ENCODE assay signal across 22 cellular contexts in the genomic region with DNA sequence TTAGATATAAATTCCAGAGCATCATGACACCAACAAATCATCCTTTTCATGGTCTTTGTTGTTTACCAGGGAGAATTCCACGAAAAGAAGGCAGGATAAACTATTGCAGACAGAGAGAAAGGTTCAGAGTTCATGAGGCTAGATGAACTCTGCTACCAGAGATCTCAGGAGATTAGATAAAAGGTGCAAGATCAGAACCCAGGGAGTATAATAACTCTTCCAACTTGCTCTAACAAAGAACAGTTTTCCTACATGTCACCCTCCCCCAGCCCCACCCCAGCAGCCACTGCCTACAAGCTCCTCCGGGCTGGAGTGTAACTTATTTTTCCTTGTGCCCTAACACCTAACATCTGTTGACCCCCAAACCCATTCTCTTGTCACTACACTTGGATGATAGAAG.
"Had no signal": no experiment of that assay in that cellular context is flagged by ENCODE, and none has a peak within 500 bp of the region (broad histone marks: within the 10 kb centered on the region; RNA-seq: fewer than 3 reads in every experiment).

No MANE protein-coding gene starts in this region.

- H3K9me3 ChIP-seq: left lung, lower lobe of right lung, neutrophil had no signal

- H3K36me3 Mint-ChIP-seq: memory B cell, naive B cell, type B pancreatic cell had no signal

- H3K27me3 ChIP-seq: left lung, neutrophil had no signal

- H3K4me1 ChIP-seq: left lung, lower lobe of right lung had no signal

- FAIRE-seq: endothelial cell of umbilical vein, islet of Langerhans, urothelium cell line had no signal

- H3K4me3 Mint-ChIP-seq: endodermal cell, memory B cell, naive B cell, nephron, type B pancreatic cell had no signal

- H3K9me3 Mint-ChIP-seq: endodermal cell, memory B cell, naive B cell, nephron had no signal

- H3K4me1 Mint-ChIP-seq: naive B cell had no signal

- H3K27ac ChIP-seq: coronary artery, left lung, lower lobe of right lung, neutrophil had no signal

- H3K27ac Mint-ChIP-seq: endodermal cell, memory B cell, naive B cell, nephron, type B pancreatic cell had no signal

- H3K4me2 ChIP-seq: smooth muscle cell had no signal

- H3K27me3 Mint-ChIP-seq: memory B cell, naive B cell, type B pancreatic cell had no signal

- DNase-seq: effector CD4-positive, alpha-beta T cell; endodermal cell; erythroblast; foreskin melanocyte; head of caudate nucleus; hypothalamus; kidney glomerular epithelial cell; left lung; lower lobe of right lung; midbrain; naive B cell; stimulated activated CD4-positive, alpha-beta T cell treated with anti-CD3 and anti-CD28 coated beads, Interleukin-2, amount 100 ng/mL, for 48 hours; stimulated activated naive CD4-positive, alpha-beta T cell treated with Interleukin-2 at 50 U/mL for 16 hours had no signal

- H3K36me3 ChIP-seq: left lung, lower lobe of right lung, neutrophil had no signal

- H3K4me3 ChIP-seq: coronary artery, left lung, lower lobe of right lung, smooth muscle cell had no signal

- ATAC-seq: left lung, lower lobe of right lung had no signal
